Comparison of ENCODE assay signal across 9 cellular contexts in the genomic region with DNA sequence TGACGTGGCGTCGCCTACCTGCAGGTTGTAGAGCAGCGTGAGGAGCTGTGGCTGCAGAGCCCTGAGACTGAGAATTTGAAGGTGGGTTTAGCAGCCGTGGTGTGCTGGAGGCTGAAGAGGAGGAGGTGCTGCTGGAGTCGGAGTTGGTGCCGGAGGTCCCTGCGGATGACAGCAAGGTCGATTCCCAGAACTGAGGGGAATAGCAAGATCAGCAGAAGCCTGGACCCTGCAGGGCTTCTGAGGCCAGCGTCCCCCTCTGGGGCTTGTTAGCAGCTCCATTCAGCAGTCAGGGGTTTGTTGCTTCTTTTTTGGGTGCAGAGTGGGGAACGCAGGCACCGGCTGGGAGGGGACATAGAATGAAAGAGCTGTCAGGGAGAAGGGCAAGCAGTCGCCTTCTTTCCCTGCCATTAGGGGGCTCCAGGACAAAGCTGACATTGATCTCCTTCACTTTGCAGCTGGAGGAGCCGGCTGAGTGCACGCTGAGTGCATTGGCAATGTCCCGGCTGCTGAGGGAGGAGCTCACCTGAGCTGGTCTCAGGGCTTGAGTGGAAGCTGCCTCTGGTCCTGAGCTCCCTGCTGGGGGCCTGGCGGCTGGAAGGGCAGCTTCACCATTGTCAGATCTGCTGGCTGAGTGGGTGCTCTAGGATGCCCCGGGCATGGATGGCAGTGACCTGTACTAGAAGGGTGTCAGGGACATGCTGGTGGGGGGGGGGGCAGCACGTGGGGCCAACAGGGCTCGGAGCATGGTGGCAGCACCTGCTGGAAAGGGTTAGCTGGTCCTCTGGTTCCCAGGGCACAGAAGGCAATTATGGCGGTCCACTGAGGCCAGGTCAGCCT. TPM values are rescaled to one million over a fixed set of nuclear protein-coding genes. Genes with fewer than 3 reads are reported as not detected.
A peak's percentile ranks its signal among the peaks of the same experiment; 100 is the strongest.
DNase-seq lines count a peak whose midpoint lies in the region; ATAC-seq and TF ChIP-seq lines count a peak whose summit lies in the region.
"Had no signal": no experiment of that assay in that cellular context is flagged by ENCODE, and none has a peak within 500 bp of the region (broad histone marks: within the 10 kb centered on the region; RNA-seq: fewer than 3 reads in every experiment).

No MANE protein-coding gene starts in this region.

- H3K27me3 Mint-ChIP-seq in type B pancreatic cell, result peaks cover 39% of the 10 kb centered on the region
- peaks cover 10% of the 10 kb centered on the region for H3K27me3 Mint-ChIP-seq in activated CD4-positive, alpha-beta T cell treated with anti-CD3 and anti-CD28 coated beads for 36 hours

- no peaks in the 10 kb centered on the region for H3K9me3 Mint-ChIP-seq in type B pancreatic cell
- H3K9me3 Mint-ChIP-seq in activated CD4-positive, alpha-beta T cell treated with anti-CD3 and anti-CD28 coated beads for 36 hours (ENCODE audit: low read depth), result no peaks in the 10 kb centered on the region

- H3K27me3 ChIP-seq in heart left ventricle, result peaks cover 0 to 12% (median 3%) of the 10 kb centered on the region in 9 donors
- no peaks in the 10 kb centered on the region for H3K27me3 ChIP-seq in right cardiac atrium (ENCODE audit: control insufficient read depth, insufficient read depth)
- no peaks in the 10 kb centered on the region for H3K27me3 ChIP-seq in prostate gland (replicated peaks; ENCODE audit: insufficient read depth)

- H3K4me1 ChIP-seq in heart left ventricle (peaks cover 0 to 12% (median 0%) of the 10 kb centered on the region in 12 donors), right cardiac atrium (ENCODE audit: control insufficient read depth, insufficient read depth, low read length) (no peaks in the 10 kb centered on the region), prostate gland (replicated peaks) (no peaks in the 10 kb centered on the region)

- CTCF ChIA-PET in activated CD4-positive, alpha-beta T cell treated with anti-CD3 and anti-CD28 coated beads for 36 hours (lab: Charles Lee), result interaction anchor here (0.6 to 3.1 kb wide), 11 partner anchors 9 to 572 kb away, joined by 3 to 17 read pairs (median 4); no protein-coding TSS in a partner anchor

- ATAC-seq in heart left ventricle, result peak in 2 of 4 donors; percentile 14 to 16
- ATAC-seq in right cardiac atrium, result no peak
- no peak for ATAC-seq in activated CD4-positive, alpha-beta T cell treated with anti-CD3 and anti-CD28 coated beads for 36 hours

- POLR2A ChIA-PET in activated CD4-positive, alpha-beta T cell treated with anti-CD3 and anti-CD28 coated beads for 36 hours (lab: Charles Lee), result no interaction called here

- no peak overlapping the region for H3K27ac Mint-ChIP-seq in type B pancreatic cell
- H3K27ac Mint-ChIP-seq in activated CD4-positive, alpha-beta T cell treated with anti-CD3 and anti-CD28 coated beads for 36 hours, result no peak overlapping the region

- WGBS in heart left ventricle, 4 donors, result 47 to 56% (median 52%) methylated on average over 13 to 21 of the region's 21 CpGs
- WGBS in right cardiac atrium, result 49% methylated on average over 21 of the region's 21 CpGs
- 52% methylated on average over 21 of the region's 21 CpGs for WGBS in prostate gland

- H3K9me3 ChIP-seq in heart left ventricle (no peaks in the 10 kb centered on the region), right cardiac atrium (ENCODE audit: control insufficient read depth, low read length) (no peaks in the 10 kb centered on the region), prostate gland (no peaks in the 10 kb centered on the region)

- H3K27ac ChIP-seq in heart left ventricle, result no peak overlapping the region
- no peak overlapping the region for H3K27ac ChIP-seq in right cardiac atrium (ENCODE audit: low read length)
- no peak overlapping the region for H3K27ac ChIP-seq in prostate gland

- no peak overlapping the region for H3K4me3 ChIP-seq in heart left ventricle
- H3K4me3 ChIP-seq in right cardiac atrium (ENCODE audit: low read length), result no peak overlapping the region
- H3K4me3 ChIP-seq in epithelial cell of proximal tubule (ENCODE audit: low read depth, low read length), result no peak overlapping the region
- H3K4me3 ChIP-seq in prostate gland, result no peak overlapping the region

- no peak for TF ChIP-seq POLR2A in heart left ventricle (IDR thresholded peaks at IDR 0.05)
- TF ChIP-seq POLR2A in prostate gland (IDR thresholded peaks at IDR 0.05), result no peak

- peak in 10 of 12 donors; percentile 11 to 44 (median 28) for TF ChIP-seq CTCF in heart left ventricle (IDR thresholded peaks at IDR 0.05)
- peak; percentile 52 for TF ChIP-seq CTCF in epithelial cell of proximal tubule (conservative IDR thresholded peaks at IDR 0.05; ENCODE audit: low read depth, low read length)
- peak; percentile 58 for TF ChIP-seq CTCF in type B pancreatic cell (conservative IDR thresholded peaks at IDR 0.05)
- TF ChIP-seq CTCF in prostate gland (IDR thresholded peaks at IDR 0.05), result no peak

- H3K4me3 Mint-ChIP-seq in type B pancreatic cell, result no peak overlapping the region
- no peak overlapping the region for H3K4me3 Mint-ChIP-seq in activated CD4-positive, alpha-beta T cell treated with anti-CD3 and anti-CD28 coated beads for 36 hours

- intact Hi-C loops in heart left ventricle (cut with DNase I), result loop anchor here (2.0 to 10.0 kb wide), 14 partner anchors 44 to 539 kb away; partner anchors contain the start of gene ABO (in 7 of the 10)
- intact Hi-C loops in right cardiac atrium (cut with DNase I), result loop anchor here (5.0 to 10.0 kb wide), 5 partner anchors 137 to 299 kb away; no protein-coding TSS in a partner anchor
- intact Hi-C loops in prostate gland (cut with DNase I), result loop anchor here (5.0 kb wide), 1 partner anchor 299 kb away; no protein-coding TSS in a partner anchor
- intact Hi-C loops in activated CD4-positive, alpha-beta T cell treated with anti-CD3 and anti-CD28 coated beads for 36 hours (cut with DNase I, micrococcal nuclease), result loop anchor here (5.0 to 10.0 kb wide), 3 partner anchors 49 to 229 kb away; partner anchors contain the start of genes REXO4 (in 1 of the 2) and SURF6 (in 1 of the 2)

- H3K36me3 Mint-ChIP-seq in type B pancreatic cell, result no peaks in the 10 kb centered on the region
- H3K36me3 Mint-ChIP-seq in activated CD4-positive, alpha-beta T cell treated with anti-CD3 and anti-CD28 coated beads for 36 hours (ENCODE audit: low read depth), result no peaks in the 10 kb centered on the region

- peaks cover 8% of the 10 kb centered on the region for H3K4me1 Mint-ChIP-seq in type B pancreatic cell (ENCODE audit: unreplicated experiment)
- H3K4me1 Mint-ChIP-seq in activated CD4-positive, alpha-beta T cell treated with anti-CD3 and anti-CD28 coated beads for 36 hours, result peaks cover 18% of the 10 kb centered on the region

- H3K36me3 ChIP-seq in heart left ventricle (no peaks in the 10 kb centered on the region), prostate gland (no peaks in the 10 kb centered on the region)

- DNase-seq in heart left ventricle, result no peak
- no peak for DNase-seq in right cardiac atrium
- peak; percentile 71 for DNase-seq in NCI-H345 (lab: John Stamatoyannopoulos, UW)
- no peak for DNase-seq in epithelial cell of proximal tubule (ENCODE audit: low read depth)
- no peak for DNase-seq in type B pancreatic cell (ENCODE audit: extremely low spot score, unreplicated experiment)
- DNase-seq in prostate gland (ENCODE audit: low spot score), result no peak
- no peak for DNase-seq in putamen (ENCODE audit: low spot score)
- DNase-seq in activated CD4-positive, alpha-beta T cell treated with anti-CD3 and anti-CD28 coated beads for 36 hours, result no peak

RNA-seq across cellular contexts. Expression of gene OBP2B, which starts 20.8 kb away (rescaled TPM):
- not detected for total RNA-seq in heart left ventricle
- under 1 TPM in 1 of 2 donors, not detected in 1; 0.38 TPM for polyA plus RNA-seq in heart left ventricle
- total RNA-seq in right cardiac atrium, result not detected
- polyA plus RNA-seq in right cardiac atrium, result not detected
- not detected in 2 replicates for total RNA-seq in epithelial cell of proximal tubule
- total RNA-seq in type B pancreatic cell (ENCODE audit: low replicate concordance), result not detected in 2 replicates
- 10 to 100 TPM in 1 of 2 donors, 1 to 10 TPM in 1; 1.6 to 35.2 TPM for total RNA-seq in prostate gland
- total RNA-seq in activated CD4-positive, alpha-beta T cell treated with anti-CD3 and anti-CD28 coated beads for 36 hours, result not detected
- polyA plus RNA-seq: esophagus had no signal

RNA-seq across cellular contexts. Expression of gene GBGT1, which starts 24.5 kb away (rescaled TPM):
- total RNA-seq in heart left ventricle (10 to 100 TPM in 2 of 9 donors, 1 to 10 TPM in 7; 4.6 to 22.5 (median 7.1) TPM), right cardiac atrium (10 to 100 TPM in 3 of 4 donors, 1 to 10 TPM in 1; 9.6 to 12.8 (median 11.3) TPM), epithelial cell of proximal tubule (9.8 and 10.0 TPM in 2 replicates), type B pancreatic cell (ENCODE audit: low replicate concordance) (21.0 and 54.9 TPM in 2 replicates), prostate gland (10 to 100 TPM; 10.7 to 14.0 TPM)
- polyA plus RNA-seq in heart left ventricle (1 to 10 TPM; 5.4 to 7.0 TPM), right cardiac atrium (7.4 TPM)
- total RNA-seq in activated CD4-positive, alpha-beta T cell treated with anti-CD3 and anti-CD28 coated beads for 36 hours, result 1 to 10 TPM; 3.8 to 4.8 TPM

Comparison
In these comparisons a context has a peak if more than half of its experiments do, and no peak if none do; other contexts are left out.
1. CTCF ChIP-seq: peak in heart left ventricle (10 of 12), epithelial cell of proximal tubule (single experiment) and type B pancreatic cell (single experiment); none in prostate gland (0 of 4).